20 cellular contexts compared by ENCODE assay signal in genomic region chr1:110612060-110612745, GRCh38. TPM values are rescaled to one million over a fixed set of nuclear protein-coding genes. Genes with fewer than 3 reads are reported as not detected.
DNase-seq lines count a peak whose midpoint lies in the region; TF ChIP-seq lines count a peak whose summit lies in the region.
"Had no signal": no experiment of that assay in that cellular context is flagged by ENCODE, and none has a peak within 500 bp of the region (broad histone marks: within the 10 kb centered on the region; RNA-seq: fewer than 3 reads in every experiment).

No MANE protein-coding gene starts in this region.

- H3K4me3 Mint-ChIP-seq in progenitor cell of endocrine pancreas (ENCODE audit: low read depth), result no peak overlapping the region
- H3K4me3 Mint-ChIP-seq: memory B cell had no signal

- no peaks in the 10 kb centered on the region for H3K4me1 ChIP-seq in hepatocyte (ENCODE audit: insufficient read depth)
- H3K4me1 ChIP-seq: ascending aorta had no signal

- H3K27ac Mint-ChIP-seq in progenitor cell of endocrine pancreas, result no peak overlapping the region
- H3K27ac Mint-ChIP-seq: memory B cell had no signal

- H4K20me1 ChIP-seq in hepatocyte (ENCODE audit: insufficient read depth, poor library complexity, severe bottlenecking), result no peaks in the 10 kb centered on the region

- H3K4me1 Mint-ChIP-seq in progenitor cell of endocrine pancreas (ENCODE audit: low read depth), result no peaks in the 10 kb centered on the region

- H3K79me2 ChIP-seq in hepatocyte, result no peaks in the 10 kb centered on the region

- H3K27me3 ChIP-seq in hepatocyte, result peaks cover 61% of the 10 kb centered on the region
- H3K27me3 ChIP-seq: ascending aorta had no signal

- TF ChIP-seq CTCF in LNCaP clone FGC (IDR thresholded peaks at IDR 0.05; ENCODE audit: control insufficient read depth, extremely low read depth, insufficient read depth) (peak; percentile 16; the same call in 1 of the 2 replicates), hepatocyte (IDR thresholded peaks at IDR 0.05; ENCODE audit: poor library complexity) (no peak), progenitor cell of endocrine pancreas (IDR thresholded peaks at IDR 0.05; ENCODE audit: unreplicated experiment) (no peak), coronary artery (IDR thresholded peaks at IDR 0.05) (no peak)

- H3K9me3 ChIP-seq in hepatocyte (ENCODE audit: low read depth), result no peaks in the 10 kb centered on the region
- H3K9me3 ChIP-seq: ascending aorta, spleen, suprapubic skin had no signal

- H3K4me3 ChIP-seq in LNCaP clone FGC (ENCODE audit: low read depth, low read length) (no peak overlapping the region), hepatocyte (no peak overlapping the region), coronary artery (no peak overlapping the region)
- H3K4me3 ChIP-seq: ascending aorta, spleen, suprapubic skin had no signal

- H3K36me3 Mint-ChIP-seq in progenitor cell of endocrine pancreas (ENCODE audit: insufficient read depth), result no peaks in the 10 kb centered on the region
- H3K36me3 Mint-ChIP-seq: memory B cell had no signal

- H3K4me2 ChIP-seq in hepatocyte, result no peak overlapping the region

- peak; percentile 27 for DNase-seq in COR-L47 (lab: John Stamatoyannopoulos, UW)
- DNase-seq in LNCaP clone FGC (ENCODE audit: low read depth), result peak; percentile 85
- peak; percentile 80 for DNase-seq in NCI-H748 (lab: John Stamatoyannopoulos, UW; ENCODE audit: unreplicated experiment)
- peak; percentile 75 for DNase-seq in hepatocyte (ENCODE audit: low spot score)
- no peak for DNase-seq in HuH-7.5 (ENCODE audit: low spot score)
- no peak for DNase-seq in progenitor cell of endocrine pancreas (ENCODE audit: low spot score, unreplicated experiment)
- DNase-seq in NCI-H1105 treated with DMSO at 0.1 percent for 48 hours (lab: John Stamatoyannopoulos, UW), result no peak
- DNase-seq in coronary artery (ENCODE audit: low spot score), result no peak
- DNase-seq: activated CD4-positive, CD25-positive, alpha-beta regulatory T cell treated with anti-CD3 and anti-CD28 coated beads, Interleukin-2, amount 50 U/mL, for 72 hours; activated gamma-delta T cell treated with Interleukin-2 at 50 U/mL for 16 hours; AML-193; Calu3; hypothalamus; KG1; spleen had no signal

- H3K27ac ChIP-seq in hepatocyte (no peak overlapping the region), coronary artery (no peak overlapping the region)
- H3K27ac ChIP-seq: ascending aorta, spleen, suprapubic skin had no signal

- no peaks in the 10 kb centered on the region for H3K9me2 ChIP-seq in hepatocyte (replicated peaks; ENCODE audit: insufficient read depth)

- no peak overlapping the region for H2AFZ ChIP-seq in hepatocyte

- H3K27me3 Mint-ChIP-seq in progenitor cell of endocrine pancreas, result peaks cover 89% of the 10 kb centered on the region

- 58% methylated on average over 10 of the region's 10 CpGs for WGBS in hepatocyte (ENCODE audit: low lambda C conversion rate, missing lambda C conversion rate)

- no peaks in the 10 kb centered on the region for H3K36me3 ChIP-seq in hepatocyte (replicated peaks; ENCODE audit: insufficient read depth, low read depth)
- H3K36me3 ChIP-seq: ascending aorta, spleen, suprapubic skin had no signal

- H3K9me3 Mint-ChIP-seq in progenitor cell of endocrine pancreas (ENCODE audit: low read depth), result no peaks in the 10 kb centered on the region
- H3K9me3 Mint-ChIP-seq: memory B cell had no signal

RNA-seq across cellular contexts. Expression of gene KCNA2, which starts 6.0 kb away (rescaled TPM):
- total RNA-seq in hepatocyte, result 0.40 TPM in 2 replicates
- polyA plus RNA-seq in hepatocyte, result 0.80 TPM in 1 of 2 replicates, not detected in the other
- total RNA-seq in progenitor cell of endocrine pancreas, result 0.05 TPM in 1 of 2 replicates, not detected in the other
- total RNA-seq: Calu3, fibroblast of villous mesenchyme, NCI-H460 had no signal

Comparison
In these comparisons a context has a peak if more than half of its experiments do, and no peak if none do; other contexts are left out.
1. DNase-seq: peak in COR-L47 (single experiment), LNCaP clone FGC (single experiment), NCI-H748 (single experiment) and hepatocyte (single experiment); none in HuH-7.5 (single experiment), progenitor cell of endocrine pancreas (single experiment), NCI-H1105 treated with DMSO at 0.1 percent for 48 hours (single experiment) and coronary artery (single experiment).